Comparison of ENCODE assay signal across 27 cellular contexts in the genomic region with DNA sequence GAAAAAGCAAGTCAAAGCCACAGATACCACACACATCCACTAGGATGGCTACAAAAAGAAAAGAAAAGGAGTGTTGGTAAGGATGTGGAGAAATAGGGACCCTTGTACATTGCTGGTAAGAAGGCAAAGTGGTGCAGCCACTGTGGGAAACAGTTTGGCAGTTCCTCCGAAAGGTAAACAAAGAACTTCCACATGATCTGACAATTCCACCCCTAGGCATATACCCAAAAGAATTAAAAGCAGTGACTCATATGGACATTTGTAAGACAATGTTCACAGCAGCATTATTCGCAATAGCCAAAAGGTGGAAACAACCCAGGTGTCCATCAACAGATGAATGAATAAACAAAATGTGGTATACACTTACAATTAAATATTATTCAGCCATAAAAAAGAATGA. TPM values are rescaled to one million over a fixed set of nuclear protein-coding genes. Genes with fewer than 3 reads are reported as not detected.
DNase-seq lines count a peak whose midpoint lies in the region; ATAC-seq and TF ChIP-seq lines count a peak whose summit lies in the region.
"Had no signal": no experiment of that assay in that cellular context is flagged by ENCODE, and none has a peak within 500 bp of the region (broad histone marks: within the 10 kb centered on the region; RNA-seq: fewer than 3 reads in every experiment).

No MANE protein-coding gene starts in this region.

- WGBS in gastroesophageal sphincter (ENCODE audit: low coverage in 1 of 2), 2 donors, result 43 to 53% methylated on average over 1 to 2 of the region's 2 CpGs

- TF ChIP-seq CTCF in RWPE1 (conservative IDR thresholded peaks at IDR 0.05; ENCODE audit: low read depth), result no peak
- no peak for TF ChIP-seq CTCF in GM10266 (IDR thresholded peaks at IDR 0.05; ENCODE audit: control insufficient read depth, insufficient read depth, low read depth, missing control alignments)
- TF ChIP-seq CTCF in gastroesophageal sphincter (IDR thresholded peaks at IDR 0.05), result peak in 1 of 4 experiments; percentile 12

- TF ChIP-seq POLR2A in gastroesophageal sphincter (IDR thresholded peaks at IDR 0.05), result no peak

- H3K36me3 ChIP-seq in gastroesophageal sphincter, result peaks cover 0 to 45% of the 10 kb centered on the region in 2 donors

- H3K27me3 ChIP-seq in gastroesophageal sphincter, result no peaks in the 10 kb centered on the region
- H3K27me3 ChIP-seq: heart left ventricle had no signal

- no peak overlapping the region for H3K4me3 ChIP-seq in gastroesophageal sphincter
- H3K4me3 ChIP-seq: GM12878, heart left ventricle, lung had no signal

- POLR2A ChIA-PET in RWPE1 (lab: Yijun Ruan, JAX; ENCODE audit: low non-redundant PET), result interaction anchor here (0.7 kb wide), 1 partner anchor 73 kb away, joined by 4 read pairs; no protein-coding TSS in a partner anchor

- CTCF ChIA-PET in RWPE1 (lab: Yijun Ruan, JAX), result no interaction called here

- H3K27ac ChIP-seq in RWPE1 (no peak overlapping the region), gastroesophageal sphincter (peak overlapping the region in 1 of 4 donors; percentile 24)
- H3K27ac ChIP-seq: heart left ventricle, parathyroid adenoma had no signal

- H3K9me3 ChIP-seq in gastroesophageal sphincter, result no peaks in the 10 kb centered on the region
- H3K9me3 ChIP-seq: heart left ventricle, SK-N-SH had no signal

- DNase-seq in ELR (ENCODE audit: low read depth), result peak; percentile 55
- DNase-seq in RWPE1 (ENCODE audit: low spot score), result peak; percentile 40
- DNase-seq in dermis blood vessel endothelial cell, result peak; percentile 68
- peak; percentile 4 for DNase-seq in left lobe of liver (ENCODE audit: low spot score)
- no peak for DNase-seq in GM10266 (ENCODE audit: extremely low spot score)
- no peak for DNase-seq in NCI-H2081 (lab: John Stamatoyannopoulos, UW)
- no peak for DNase-seq in nucleus accumbens (lab: John Stamatoyannopoulos, UW)
- DNase-seq: activated CD4-positive, alpha-beta T cell treated with anti-CD3 and anti-CD28 coated beads for 48 hours; activated gamma-delta T cell; anterior cingulate cortex; COR-L47; cortex of kidney; heart left ventricle; immature natural killer cell; Karpas-422; NCI-H1105 treated with DMSO at 0.1 percent for 48 hours; NCI-H82; SK-N-SH; stimulated activated CD4-positive, alpha-beta T cell treated with anti-CD3 and anti-CD28 coated beads, Interleukin-4, amount 100 ng/mL, for 1 hour had no signal

- H3K4me1 ChIP-seq in gastroesophageal sphincter, result peaks cover 0 to 29% (median 3%) of the 10 kb centered on the region in 3 donors
- H3K4me1 ChIP-seq: parathyroid adenoma had no signal

- no peak for TF ChIP-seq EP300 in gastroesophageal sphincter (IDR thresholded peaks at IDR 0.05)

- ATAC-seq in left lobe of liver (no peak), gastroesophageal sphincter (no peak)
- ATAC-seq: GM12878, heart left ventricle had no signal

RNA-seq across cellular contexts. Expression of a gene that starts 22.2 kb away (rescaled TPM):
- total RNA-seq in dermis blood vessel endothelial cell (39.0 and 50.9 TPM in 2 replicates), left lobe of liver (38.0 TPM), gastroesophageal sphincter (10 to 100 TPM; 15.6 to 20.5 (median 17.3) TPM)

RNA-seq across cellular contexts. Expression of a gene that starts 26.5 kb away (rescaled TPM):
- 1.0 TPM in 1 of 2 replicates, not detected in the other for total RNA-seq in dermis blood vessel endothelial cell
- total RNA-seq in left lobe of liver, result not detected
- total RNA-seq in gastroesophageal sphincter, result under 1 TPM in 2 of 4 donors, not detected in 2; 0.27 to 0.31 TPM
- total RNA-seq: urinary bladder had no signal

RNA-seq across cellular contexts. Expression of a gene that starts 40.4 kb away (rescaled TPM):
- total RNA-seq in dermis blood vessel endothelial cell (57.3 and 89.1 TPM in 2 replicates), left lobe of liver (14.6 TPM), gastroesophageal sphincter (10 to 100 TPM; 37.8 to 64.9 (median 43.5) TPM)

RNA-seq across cellular contexts. Expression of a gene that starts 53.7 kb away (rescaled TPM):
- total RNA-seq in dermis blood vessel endothelial cell (not detected in 2 replicates), left lobe of liver (not detected), gastroesophageal sphincter (under 1 TPM in 1 of 4 donors, not detected in 3; 0.40 TPM)
- total RNA-seq: epithelial cell of proximal tubule, G401, GM12878, heart left ventricle, skeletal muscle tissue, urinary bladder had no signal

RNA-seq across cellular contexts. Expression of a gene that starts 56.6 kb away (rescaled TPM):
- total RNA-seq in dermis blood vessel endothelial cell (30.5 and 35.6 TPM in 2 replicates), left lobe of liver (59.4 TPM), gastroesophageal sphincter (10 to 100 TPM; 18.5 to 31.2 (median 21.8) TPM)

Comparison
In these comparisons a context has a peak if more than half of its experiments do, and no peak if none do; other contexts are left out.
1. DNase-seq: peak in ELR (single experiment), RWPE1 (single experiment), dermis blood vessel endothelial cell (single experiment) and left lobe of liver (single experiment); none in GM10266 (single experiment), NCI-H2081 (0 of 2) and nucleus accumbens (0 of 56).